8 cellular contexts compared by ENCODE assay signal in genomic region chr7:151017953-151018420, GRCh38. TPM values are rescaled to one million over a fixed set of nuclear protein-coding genes. Genes with fewer than 3 reads are reported as not detected.
A peak's percentile ranks its signal among the peaks of the same experiment; 100 is the strongest.
DNase-seq lines count a peak whose midpoint lies in the region; ATAC-seq and TF ChIP-seq lines count a peak whose summit lies in the region.

No MANE protein-coding gene starts in this region.

- no peak overlapping the region for H3K4me3 ChIP-seq in choroid plexus epithelial cell (ENCODE audit: low read depth, low read length)
- no peak overlapping the region for H3K4me3 ChIP-seq in right lobe of liver

- TF ChIP-seq CTCF in choroid plexus epithelial cell (conservative IDR thresholded peaks at IDR 0.05; ENCODE audit: low read depth, low read length) (peak; percentile 87), right lobe of liver (IDR thresholded peaks at IDR 0.05) (peak; percentile 72 to 93 (median 87))

- H3K4me1 ChIP-seq in right lobe of liver = peaks cover 0 to 20% (median 2%) of the 10 kb centered on the region in 4 donors

- intact Hi-C loops in right lobe of liver (cut with DNase I) = no loop called here

- H3K27ac ChIP-seq in right lobe of liver = no peak overlapping the region

- H3K9me3 ChIP-seq in right lobe of liver = no peaks in the 10 kb centered on the region

- peaks cover 0 to 12% of the 10 kb centered on the region in 2 donors for H3K27me3 ChIP-seq in right lobe of liver

- no peaks in the 10 kb centered on the region for H3K36me3 ChIP-seq in right lobe of liver

- peak; percentile 48 for DNase-seq in COLO829 (ENCODE audit: low spot score)
- peak; percentile 63 for DNase-seq in NCI-H1092 (lab: John Stamatoyannopoulos, UW)
- DNase-seq in activated CD4-positive, alpha-beta T cell treated with anti-CD3 and anti-CD28 coated beads for 4 hours = peak; percentile 72 to 83
- DNase-seq in choroid plexus epithelial cell (ENCODE audit: low read depth) = peak; percentile 57
- DNase-seq in right lobe of liver = peak; percentile 61 to 76 (median 73)
- DNase-seq in stimulated activated CD8-positive, alpha-beta memory T cell treated with anti-CD3 and anti-CD28 coated beads, Interleukin-12 subunit alpha, Interleukin-12 subunit beta, amount 100 ng/mL, for 1 hour (ENCODE audit: low read depth) = peak; percentile 71

- WGBS in right lobe of liver (ENCODE audit: insufficient coverage, low coverage, low lambda C conversion rate, missing lambda C conversion rate) = 8% methylated on average over 15 of the region's 34 CpGs

- peak; percentile 47 for ATAC-seq in GM21526 (IDR thresholded peaks at IDR 0.05; ENCODE audit: low FRiP score, unreplicated experiment)
- ATAC-seq in right lobe of liver = peak; percentile 73 to 80 (median 75)
- ATAC-seq in GM21737 (IDR thresholded peaks at IDR 0.05; ENCODE audit: unreplicated experiment) = no peak

- TF ChIP-seq POLR2A in right lobe of liver (IDR thresholded peaks at IDR 0.05) = no peak

RNA-seq across cellular contexts. Expression of gene ATG9B, which starts 6.3 kb away (rescaled TPM):
- total RNA-seq in right lobe of liver = under 1 TPM in 1 of 6 experiments, not detected in 5; 0.40 TPM

RNA-seq across cellular contexts. Expression of gene ABCB8, which starts 10.3 kb away (rescaled TPM):
- 10 to 100 TPM; 22.3 to 33.8 (median 26.8) TPM for total RNA-seq in right lobe of liver

RNA-seq across cellular contexts. Expression of gene NOS3, which starts 27.2 kb away (rescaled TPM):
- total RNA-seq in right lobe of liver = 1 to 10 TPM; 2.4 to 9.2 (median 5.0) TPM

RNA-seq across cellular contexts. Expression of gene ASIC3, which starts 30.3 kb away (rescaled TPM):
- total RNA-seq in right lobe of liver = 1 to 10 TPM in 5 of 6 experiments, under 1 TPM in 1; 0.53 to 1.2 (median 1.2) TPM

RNA-seq across cellular contexts. Expression of gene CDK5, which starts 39.7 kb away (rescaled TPM):
- total RNA-seq in right lobe of liver = 1 to 10 TPM; 5.0 to 9.6 (median 6.1) TPM
